ENCODE assay signal across 11 cellular contexts in the genomic region with DNA sequence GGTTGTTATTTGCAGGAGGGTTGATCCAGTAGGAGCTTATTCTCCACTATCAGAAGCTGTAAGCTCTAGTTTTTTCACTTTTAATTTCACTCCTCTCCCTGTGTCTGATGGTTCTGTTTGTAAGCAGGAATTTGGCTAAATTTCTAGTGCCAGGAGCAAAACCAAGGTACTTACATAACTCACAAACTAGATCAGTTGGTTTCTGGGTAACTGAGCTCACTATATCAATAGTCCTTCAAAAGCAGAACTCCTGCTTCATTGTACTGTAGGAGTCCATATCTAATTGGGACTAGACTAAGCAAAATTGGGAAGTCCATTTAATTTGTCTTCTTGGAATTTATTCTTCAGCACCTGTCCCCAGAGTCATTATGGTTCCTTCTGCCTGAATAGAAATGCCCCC. TPM values are rescaled to one million over a fixed set of nuclear protein-coding genes. Genes with fewer than 3 reads are reported as not detected.
"Had no signal": no experiment of that assay in that cellular context is flagged by ENCODE, and none has a peak within 500 bp of the region (broad histone marks: within the 10 kb centered on the region; RNA-seq: fewer than 3 reads in every experiment).

No MANE protein-coding gene starts in this region.

- H3K4me3 ChIP-seq: HAP-1 had no signal

- H3K27ac ChIP-seq: HL-60 had no signal

- H3K36me3 Mint-ChIP-seq: IgD-negative memory B cell had no signal

- H3K4me1 Mint-ChIP-seq: IgD-negative memory B cell had no signal

- H3K9me3 Mint-ChIP-seq: HFFc6 had no signal

- H3K27ac Mint-ChIP-seq: HFFc6, IgD-negative memory B cell had no signal

- H3K36me3 ChIP-seq: HAP-1 had no signal

- ATAC-seq: HCT116, HepG2 had no signal

- H3K4me1 ChIP-seq: HAP-1 had no signal

- H3K9me3 ChIP-seq: HAP-1 had no signal

- H3K4me3 Mint-ChIP-seq: HFFc6, IgD-negative memory B cell had no signal

- DNase-seq: GOT3, H7, HFFc6, KBM-7 had no signal

RNA-seq across cellular contexts. Expression of a gene that starts 20.1 kb away (rescaled TPM):
- total RNA-seq: H4, H7, HepG2, HFFc6, HT1080 had no signal
- polyA plus RNA-seq: HepG2, IgD-negative memory B cell had no signal

RNA-seq across cellular contexts. Expression of a gene that starts 25.1 kb away (rescaled TPM):
- total RNA-seq: H4, H7, HepG2, HFFc6, HT1080 had no signal
- polyA plus RNA-seq: HepG2, IgD-negative memory B cell had no signal
